Comparison of ENCODE assay signal across 15 cellular contexts in the genomic region with DNA sequence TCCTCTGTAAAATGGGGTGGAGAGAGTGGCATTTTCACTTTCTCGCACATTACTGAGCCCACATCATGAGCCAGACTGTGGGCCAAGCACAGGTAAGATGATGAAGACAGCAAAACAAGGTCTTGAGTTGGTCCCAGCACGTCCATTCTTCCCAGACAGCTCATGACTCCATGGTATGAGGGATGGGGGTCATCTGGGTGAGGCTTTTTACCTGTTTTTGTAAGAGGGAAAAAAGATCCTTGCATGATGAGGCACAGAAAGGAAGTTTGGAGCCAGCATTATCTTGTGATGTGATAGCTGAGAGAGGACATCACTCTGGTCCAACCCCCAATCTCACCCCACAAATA. TPM values are rescaled to one million over a fixed set of nuclear protein-coding genes. Genes with fewer than 3 reads are reported as not detected.
DNase-seq lines count a peak whose midpoint lies in the region; ATAC-seq and TF ChIP-seq lines count a peak whose summit lies in the region.
"Had no signal": no experiment of that assay in that cellular context is flagged by ENCODE, and none has a peak within 500 bp of the region (broad histone marks: within the 10 kb centered on the region; RNA-seq: fewer than 3 reads in every experiment).

No MANE protein-coding gene starts in this region.

- TF ChIP-seq POLR2A in gastroesophageal sphincter (IDR thresholded peaks at IDR 0.05) = no peak

- WGBS in gastroesophageal sphincter (ENCODE audit: low coverage in 1 of 2), 2 donors = 100% methylated on average over 1 of the region's 2 CpGs; no CpG with 5 or more reads in 1 of the 2 donors

- no peaks in the 10 kb centered on the region for H3F3A ChIP-seq in Loucy (ENCODE audit: low read depth)

- H3K4me2 ChIP-seq in BLaER1 treated with 17β-estradiol and CSF1 and Interleukin-3, amounts not matched to agents 10 nM and 100 nM = peak overlapping the region in 9 of 11 experiments; percentile 55 to 77 (median 68); a peak in 13 of 22 replicates
- peak overlapping the region; percentile 8 for H3K4me2 ChIP-seq in Loucy (ENCODE audit: low read depth, low read length, poor library complexity, severe bottlenecking)

- no peaks in the 10 kb centered on the region for H3K9me2 ChIP-seq in Loucy (replicated peaks; ENCODE audit: low read depth, low read length)

- H3K9me3 ChIP-seq in BLaER1 treated with 17β-estradiol and CSF1 and Interleukin-3, amounts not matched to agents 10 nM and 100 nM (replicated peaks in 1 of 11) = no peaks in the 10 kb centered on the region
- H3K9me3 ChIP-seq in Loucy (ENCODE audit: insufficient read depth, low read depth, low read length) (no peaks in the 10 kb centered on the region), gastroesophageal sphincter (no peaks in the 10 kb centered on the region), skeletal muscle tissue (ENCODE audit: control insufficient read depth in 3 of 3, low read length in 3 of 3) (no peaks in the 10 kb centered on the region)
- H3K9me3 ChIP-seq: SJSA1 had no signal

- H3K9ac ChIP-seq in BLaER1 treated with 17β-estradiol and CSF1 and Interleukin-3, amounts not matched to agents 10 nM and 100 nM = no peak overlapping the region
- H3K9ac ChIP-seq in Loucy (ENCODE audit: low read depth, low read length, poor library complexity, severe bottlenecking) = no peak overlapping the region
- no peak overlapping the region for H3K9ac ChIP-seq in skeletal muscle tissue (ENCODE audit: low read depth in 1 of 3, low read length in 3 of 3)

- no peaks in the 10 kb centered on the region for H3K36me3 ChIP-seq in BLaER1 treated with 17β-estradiol and CSF1 and Interleukin-3, amounts not matched to agents 10 nM and 100 nM
- no peaks in the 10 kb centered on the region for H3K36me3 ChIP-seq in Loucy (ENCODE audit: insufficient read depth, low read length)
- peaks cover 0 to 27% of the 10 kb centered on the region in 2 donors for H3K36me3 ChIP-seq in gastroesophageal sphincter
- H3K36me3 ChIP-seq in skeletal muscle tissue (ENCODE audit: control insufficient read depth in 3 of 3, insufficient read depth in 3 of 3, low read length in 3 of 3) = peaks cover 0 to 12% (median 12%) of the 10 kb centered on the region in 3 donors
- H3K36me3 ChIP-seq: SJSA1 had no signal

- H3K27ac ChIP-seq in BLaER1 treated with 17β-estradiol and CSF1 and Interleukin-3, amounts not matched to agents 10 nM and 100 nM = no peak overlapping the region
- H3K27ac ChIP-seq in gastroesophageal sphincter (peak overlapping the region in 3 of 4 donors; percentile 7 to 75 (median 39)), skeletal muscle tissue (ENCODE audit: low read depth, low read length) (peak overlapping the region; percentile 82)
- H3K27ac ChIP-seq: SJSA1 had no signal

- H3K4me1 ChIP-seq in BLaER1 treated with 17β-estradiol and CSF1 and Interleukin-3, amounts not matched to agents 10 nM and 100 nM = peaks cover 11 to 79% (median 61%) of the 10 kb centered on the region in 10 experiments
- H3K4me1 ChIP-seq in Loucy (ENCODE audit: insufficient read depth, low read length, poor library complexity, severe bottlenecking) (peaks cover 11% of the 10 kb centered on the region), gastroesophageal sphincter (peaks cover 0 to 49% (median 28%) of the 10 kb centered on the region in 3 donors), skeletal muscle tissue (ENCODE audit: control insufficient read depth in 3 of 3, insufficient read depth in 3 of 3, low read length in 3 of 3) (peaks cover 32 to 55% (median 52%) of the 10 kb centered on the region in 3 donors)

- peaks cover 0 to 4% (median 0%) of the 10 kb centered on the region in 11 experiments; a peak in 1 of 22 replicates for H4K20me1 ChIP-seq in BLaER1 treated with 17β-estradiol and CSF1 and Interleukin-3, amounts not matched to agents 10 nM and 100 nM
- H4K20me1 ChIP-seq in Loucy (ENCODE audit: insufficient read depth, low read length, poor library complexity, severe bottlenecking) = no peaks in the 10 kb centered on the region

- H3K79me2 ChIP-seq in Loucy (ENCODE audit: insufficient read depth, low read length) = no peaks in the 10 kb centered on the region

- TF ChIP-seq EP300 in gastroesophageal sphincter (IDR thresholded peaks at IDR 0.05) = no peak

- no peak for TF ChIP-seq CTCF in Loucy (conservative IDR thresholded peaks at IDR 0.05; ENCODE audit: low read length)
- no peak for TF ChIP-seq CTCF in gastroesophageal sphincter (IDR thresholded peaks at IDR 0.05)

- H3K4me3 ChIP-seq in BLaER1 treated with 17β-estradiol and CSF1 and Interleukin-3, amounts not matched to agents 10 nM and 100 nM = no peak overlapping the region
- H3K4me3 ChIP-seq in Loucy (ENCODE audit: low read length, poor library complexity, severe bottlenecking) (no peak overlapping the region), gastroesophageal sphincter (no peak overlapping the region), skeletal muscle tissue (ENCODE audit: low read length in 3 of 3) (no peak overlapping the region)
- H3K4me3 ChIP-seq: SJSA1 had no signal

- H2AFZ ChIP-seq in Loucy (ENCODE audit: low read length) = no peak overlapping the region

- DNase-seq in hepatic stellate cell (ENCODE audit: low spot score) = no peak
- no peak for DNase-seq in medulla oblongata (ENCODE audit: extremely low spot score)
- DNase-seq in SHP77 (lab: John Stamatoyannopoulos, UW) = no peak
- DNase-seq: ACHN; CD8-positive, alpha-beta memory T cell; GF-D8; NCI-H1417; NCI-H2081; NCI-H524 had no signal

- peaks cover 0 to 11% (median 0%) of the 10 kb centered on the region in 11 experiments; a peak in 8 of 22 replicates for H3K27me3 ChIP-seq in BLaER1 treated with 17β-estradiol and CSF1 and Interleukin-3, amounts not matched to agents 10 nM and 100 nM
- H3K27me3 ChIP-seq in Loucy (ENCODE audit: insufficient read depth, low read length, poor library complexity, severe bottlenecking) (no peaks in the 10 kb centered on the region), gastroesophageal sphincter (no peaks in the 10 kb centered on the region), skeletal muscle tissue (ENCODE audit: control insufficient read depth in 3 of 3, insufficient read depth in 3 of 3, low read length in 3 of 3) (peaks cover 0 to 5% (median 0%) of the 10 kb centered on the region in 3 donors)
- H3K27me3 ChIP-seq: SJSA1 had no signal

- no peak for ATAC-seq in gastroesophageal sphincter
- ATAC-seq: HepG2 had no signal

RNA-seq across cellular contexts. Expression of a gene that starts 12.8 kb away (rescaled TPM):
- total RNA-seq in gastroesophageal sphincter (10 to 100 TPM; 22.7 to 37.6 (median 31.1) TPM), skeletal muscle tissue (6.3 TPM)
- total RNA-seq: HepG2 had no signal

Comparison
In these comparisons a context has a peak if more than half of its experiments do, and no peak if none do; other contexts are left out.
1. H3K27ac ChIP-seq: peak in gastroesophageal sphincter (3 of 4) and skeletal muscle tissue (single experiment); none in BLaER1 treated with 17β-estradiol and CSF1 and Interleukin-3, amounts not matched to agents 10 nM and 100 nM (0 of 11).